Comparison of ENCODE assay signal across 8 cellular contexts in the genomic region with DNA sequence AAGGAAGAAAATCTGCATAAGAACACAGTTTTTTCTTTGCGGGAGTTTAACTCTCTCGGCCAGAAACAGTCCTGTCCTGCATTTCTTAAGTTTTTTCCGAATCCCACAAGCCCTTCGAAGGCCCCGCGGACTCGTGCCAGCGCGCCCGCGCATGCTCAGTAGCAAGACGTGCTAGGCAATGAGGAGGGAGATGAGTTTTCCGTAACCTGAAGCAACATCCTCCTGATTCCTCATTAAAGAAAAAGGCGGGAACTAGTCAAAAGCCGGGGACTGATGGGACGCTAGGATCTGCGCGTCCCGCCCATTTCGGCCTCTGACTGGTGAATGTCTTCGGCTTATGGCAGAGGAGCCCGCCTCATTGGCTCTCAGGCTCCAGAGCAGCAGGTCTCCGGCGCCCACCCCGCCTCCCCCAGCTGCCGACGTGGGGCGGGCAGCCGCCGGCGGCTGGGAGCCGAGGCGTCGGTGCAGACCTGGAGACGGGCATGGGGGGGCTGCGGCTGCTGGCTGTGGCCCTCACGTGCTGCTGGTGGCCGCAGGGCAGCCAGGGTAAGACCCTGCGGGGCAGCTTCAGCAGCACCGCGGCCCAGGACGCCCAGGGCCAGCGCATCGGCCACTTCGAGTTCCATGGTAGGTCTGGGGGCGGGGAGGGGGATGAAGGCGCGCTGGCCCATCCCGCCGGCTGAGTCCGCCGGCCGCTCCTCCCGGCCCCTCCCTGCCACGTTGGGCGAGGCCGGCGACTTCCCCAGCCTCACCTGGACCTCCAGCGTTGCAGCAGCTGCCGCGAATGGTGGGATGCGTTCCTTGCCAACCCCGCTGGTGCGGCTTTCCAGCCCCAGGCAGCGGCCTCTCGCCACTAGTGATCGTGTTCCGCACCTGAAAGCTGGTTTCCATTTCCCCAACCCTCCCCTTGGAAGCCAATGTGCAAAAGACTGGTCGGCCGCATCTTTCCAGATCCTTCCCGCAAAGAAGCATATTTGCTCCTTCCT. TPM values are rescaled to one million over a fixed set of nuclear protein-coding genes. Genes with fewer than 3 reads are reported as not detected.
DNase-seq lines count a peak whose midpoint lies in the region; ATAC-seq, FAIRE-seq and TF ChIP-seq lines count a peak whose summit lies in the region.

A gene (plus strand): TSS at position 412 of the 986 bp plus-strand sequence. CDS start 71 bp downstream, at position 483.

- H3K4me3 ChIP-seq in astrocyte (ENCODE audit: insufficient read depth, low read depth, low read length) = peak within 1 kb of the TSS; percentile 91
- peak within 1 kb of the TSS; percentile 69 for H3K4me3 ChIP-seq in right cardiac atrium (ENCODE audit: low read length)
- peak within 1 kb of the TSS; percentile 85 for H3K4me3 ChIP-seq in psoas muscle
- H3K4me3 ChIP-seq in urinary bladder (ENCODE audit: low read depth, low read length) = peak within 1 kb of the TSS; percentile 68

- H3K27me3 ChIP-seq in astrocyte (ENCODE audit: insufficient read depth, low read length) = no peaks in the 10 kb centered on the region
- H3K27me3 ChIP-seq in right cardiac atrium (ENCODE audit: control insufficient read depth, insufficient read depth) = no peaks in the 10 kb centered on the region
- H3K27me3 ChIP-seq in psoas muscle (ENCODE audit: insufficient read depth in 3 of 3, low read length in 2 of 3) = no peaks in the 10 kb centered on the region

- peak within 1 kb of the TSS; percentile 84 for H3K4me3 Mint-ChIP-seq in T-helper 2 cell treated with Interferon-gamma antibody and Interleukin-4, amounts not matched to agents 5 μg/mL and 100 μg/mL, for 36 hours
- H3K4me3 Mint-ChIP-seq in astrocyte (ENCODE audit: unreplicated experiment) = peak within 1 kb of the TSS; percentile 91

- H3K9me3 ChIP-seq in astrocyte (ENCODE audit: insufficient read depth, low read depth, low read length) (no peaks in the 10 kb centered on the region), right cardiac atrium (ENCODE audit: control insufficient read depth, low read length) (no peaks in the 10 kb centered on the region), psoas muscle (no peaks in the 10 kb centered on the region)

- peaks cover 41% of the 10 kb centered on the region for H3K79me2 ChIP-seq in astrocyte (ENCODE audit: insufficient read depth, low read length)

- peaks cover 9% of the 10 kb centered on the region for H3K36me3 Mint-ChIP-seq in T-helper 2 cell treated with Interferon-gamma antibody and Interleukin-4, amounts not matched to agents 5 μg/mL and 100 μg/mL, for 36 hours (ENCODE audit: low read depth)
- peaks cover 4% of the 10 kb centered on the region for H3K36me3 Mint-ChIP-seq in astrocyte (ENCODE audit: low read depth, unreplicated experiment)

- intact Hi-C loops in right cardiac atrium (cut with DNase I) = no loop called here
- intact Hi-C loops in psoas muscle (cut with DNase I) = no loop called here

- TF ChIP-seq CTCF in astrocyte (IDR thresholded peaks at IDR 0.05; ENCODE audit: insufficient read depth, low read depth, low read length) = no peak
- TF ChIP-seq CTCF in psoas muscle (IDR thresholded peaks at IDR 0.05) = no peak

- H3K4me2 ChIP-seq in astrocyte (ENCODE audit: low read length) = peak within 1 kb of the TSS; percentile 88

- WGBS in right cardiac atrium = under 1% methylated on average over 71 of the region's 71 CpGs
- WGBS in psoas muscle, 3 donors = 0% methylated on average over 52 to 71 of the region's 71 CpGs
- under 1% methylated on average over 71 of the region's 71 CpGs for WGBS in urinary bladder

- peak; percentile 100 for ATAC-seq in GM18502 (IDR thresholded peaks at IDR 0.05; ENCODE audit: poor library complexity, unreplicated experiment)
- peak; percentile 99 for ATAC-seq in HG02938 (IDR thresholded peaks at IDR 0.05; ENCODE audit: unreplicated experiment)
- peak; percentile 100 for ATAC-seq in right cardiac atrium
- ATAC-seq in psoas muscle = peak; percentile 99 to 100 (median 99)

- H3K4me1 ChIP-seq in astrocyte (ENCODE audit: insufficient read depth, low read length) (peaks cover 3% of the 10 kb centered on the region), right cardiac atrium (ENCODE audit: control insufficient read depth, insufficient read depth, low read length) (no peaks in the 10 kb centered on the region), psoas muscle (no peaks in the 10 kb centered on the region), urinary bladder (ENCODE audit: insufficient read depth) (no peaks in the 10 kb centered on the region)

- DNase-seq in NCI-H1694 treated with DMSO at 0.1 percent for 48 hours (lab: John Stamatoyannopoulos, UW) = peak; percentile 99
- DNase-seq in T-helper 2 cell treated with Interferon-gamma antibody and Interleukin-4, amounts not matched to agents 5 μg/mL and 100 μg/mL, for 36 hours (ENCODE audit: low spot score) = peak; percentile 94
- DNase-seq in astrocyte (ENCODE audit: low read depth) = peak; percentile 99
- peak; percentile 97 to 99 (median 98) for DNase-seq in right cardiac atrium
- DNase-seq in psoas muscle = peak; percentile 96 to 97

- H3K36me3 ChIP-seq in astrocyte (ENCODE audit: insufficient read depth, low read length) (peaks cover 10% of the 10 kb centered on the region), psoas muscle (ENCODE audit: insufficient read depth in 1 of 2, low read depth in 1 of 2) (peaks cover 2 to 14% of the 10 kb centered on the region in 2 donors), urinary bladder (ENCODE audit: insufficient read depth) (no peaks in the 10 kb centered on the region)

- peaks cover 11% of the 10 kb centered on the region for H3K9me3 Mint-ChIP-seq in T-helper 2 cell treated with Interferon-gamma antibody and Interleukin-4, amounts not matched to agents 5 μg/mL and 100 μg/mL, for 36 hours
- H3K9me3 Mint-ChIP-seq in astrocyte (ENCODE audit: unreplicated experiment) = peaks cover 4% of the 10 kb centered on the region

- H3K9ac ChIP-seq in astrocyte (ENCODE audit: low read length) = peak within 1 kb of the TSS; percentile 88

- H3K27me3 Mint-ChIP-seq in T-helper 2 cell treated with Interferon-gamma antibody and Interleukin-4, amounts not matched to agents 5 μg/mL and 100 μg/mL, for 36 hours (ENCODE audit: low read depth) = no peaks in the 10 kb centered on the region
- no peaks in the 10 kb centered on the region for H3K27me3 Mint-ChIP-seq in astrocyte (ENCODE audit: low read depth, unreplicated experiment)

- H3K27ac ChIP-seq in astrocyte (ENCODE audit: low read depth, low read length) (peak within 1 kb of the TSS; percentile 77), right cardiac atrium (ENCODE audit: low read length) (peak within 1 kb of the TSS; percentile 55), psoas muscle (peak within 1 kb of the TSS; percentile 72), urinary bladder (ENCODE audit: low read depth) (peak within 1 kb of the TSS; percentile 53)

- H3K27ac Mint-ChIP-seq in T-helper 2 cell treated with Interferon-gamma antibody and Interleukin-4, amounts not matched to agents 5 μg/mL and 100 μg/mL, for 36 hours = peak within 1 kb of the TSS; percentile 70
- H3K27ac Mint-ChIP-seq in astrocyte (ENCODE audit: unreplicated experiment) = no peak within 1 kb of the TSS

- peak within 1 kb of the TSS; percentile 83 for H2AFZ ChIP-seq in astrocyte (ENCODE audit: low read depth, low read length)

- peak; percentile 98 for FAIRE-seq in astrocyte (lab: Jason Lieb, UNC)

- H4K20me1 ChIP-seq in astrocyte (ENCODE audit: insufficient read depth, low read length) = peaks cover under 1% of the 10 kb centered on the region

- H3K4me1 Mint-ChIP-seq in T-helper 2 cell treated with Interferon-gamma antibody and Interleukin-4, amounts not matched to agents 5 μg/mL and 100 μg/mL, for 36 hours (ENCODE audit: low read depth) = peaks cover 20% of the 10 kb centered on the region
- peaks cover 1% of the 10 kb centered on the region for H3K4me1 Mint-ChIP-seq in astrocyte (ENCODE audit: low read depth, unreplicated experiment)

RNA-seq across cellular contexts. Expression of the gene that starts here (rescaled TPM):
- total RNA-seq in astrocyte (10.0 and 10.5 TPM in 2 replicates), right cardiac atrium (1 to 10 TPM; 3.4 to 4.8 (median 4.1) TPM), psoas muscle (1 to 10 TPM; 3.6 to 4.2 (median 4.2) TPM), urinary bladder (21.5 TPM)
- polyA plus RNA-seq in right cardiac atrium (1.6 TPM), psoas muscle (1 to 10 TPM; 1.6 to 4.0 (median 3.4) TPM), urinary bladder (2.4 TPM)

Comparison
In these comparisons a context has a peak if more than half of its experiments do, and no peak if none do; other contexts are left out.
1. Peak in every context shown above with its lines: DNase-seq, ATAC-seq, H3K4me3 ChIP-seq and H3K27ac ChIP-seq.